Comparison of ENCODE assay signal across 19 cellular contexts in genomic region chr2:106890611-106891010, GRCh38. TPM values are rescaled to one million over a fixed set of nuclear protein-coding genes. Genes with fewer than 3 reads are reported as not detected.
A peak's percentile ranks its signal among the peaks of the same experiment; 100 is the strongest.
DNase-seq lines count a peak whose midpoint lies in the region; ATAC-seq and TF ChIP-seq lines count a peak whose summit lies in the region.
"Had no signal": no experiment of that assay in that cellular context is flagged by ENCODE, and none has a peak within 500 bp of the region (broad histone marks: within the 10 kb centered on the region; RNA-seq: fewer than 3 reads in every experiment).

No MANE protein-coding gene starts in this region.

- H3K23ac ChIP-seq in H9 (ENCODE audit: insufficient read length, low read depth, low read length): no peak overlapping the region

- H3K14ac ChIP-seq in H9 (ENCODE audit: insufficient read depth, low read length): no peak overlapping the region

- DNase-seq in GDM1 (lab: John Stamatoyannopoulos, UW) (peak; percentile 49), H9 (no peak), RPMI7951 (ENCODE audit: low read depth) (peak; percentile 58), transverse colon (no peak)
- no peak for DNase-seq in CD4-positive, alpha-beta memory T cell
- DNase-seq: Caco-2; CD4-positive, CD25-positive, alpha-beta regulatory T cell; DND-41; NCI-H1092 treated with DMSO at 0.1 percent for 48 hours; NCI-H146; NCI-H2029 treated with DMSO at 0.1 percent for 48 hours; NCI-H2171; NCI-H446; NCI-H526 had no signal

- no peak for TF ChIP-seq CTCF in H9 (conservative IDR thresholded peaks at IDR 0.05)
- no peak for TF ChIP-seq CTCF in transverse colon (IDR thresholded peaks at IDR 0.05)

- H2AK5ac ChIP-seq in H9 (ENCODE audit: insufficient read length, low read length): no peak overlapping the region

- H3K4me1 ChIP-seq in H9 (ENCODE audit: insufficient read depth, low read length): no peaks in the 10 kb centered on the region; the same call in 1 of the 2 replicates
- peaks cover 19% of the 10 kb centered on the region for H3K4me1 ChIP-seq in iPS-18a (ENCODE audit: control insufficient read depth, low read depth, low read length)
- H3K4me1 ChIP-seq in CD4-positive, alpha-beta memory T cell (ENCODE audit: insufficient read depth, low read length): no peaks in the 10 kb centered on the region
- H3K4me1 ChIP-seq in transverse colon: peaks cover 0 to 15% (median 7%) of the 10 kb centered on the region in 4 donors
- H3K4me1 ChIP-seq: HAP-1 had no signal

- H2AFZ ChIP-seq in H9 (ENCODE audit: low read length): no peak overlapping the region

- H3K27me3 ChIP-seq in H9 (ENCODE audit: insufficient read depth, low read length): no peaks in the 10 kb centered on the region; the same call in 1 of the 2 replicates
- peaks cover 14% of the 10 kb centered on the region for H3K27me3 ChIP-seq in iPS-18a (ENCODE audit: control insufficient read depth, insufficient read depth, low read length)
- H3K27me3 ChIP-seq in CD4-positive, alpha-beta memory T cell (ENCODE audit: insufficient read depth, low read length): peaks cover 3% of the 10 kb centered on the region
- peaks cover 35% of the 10 kb centered on the region for H3K27me3 ChIP-seq in transverse colon

- no peak for ATAC-seq in GM18520 (IDR thresholded peaks at IDR 0.05; ENCODE audit: unreplicated experiment)

- H2BK5ac ChIP-seq in H9 (ENCODE audit: insufficient read length, low read length): no peak overlapping the region

- POLR2A ChIA-PET in CD4-positive, alpha-beta memory T cell (lab: Charles Lee; ENCODE audit: partially characterized antibody): no interaction called here

- no peak overlapping the region for H3K56ac ChIP-seq in H9 (ENCODE audit: insufficient read length, low read depth, low read length)

- in situ Hi-C loops in transverse colon (cut with MboI; ENCODE audit: low pct_ligation_motif_present in 1 of 4, low pct_unique_long_range_greater_than_20kb in 1 of 4, low sequenced_read_pairs in 3 of 4): no loop called here

- no peak overlapping the region for H3K9ac ChIP-seq in H9 (ENCODE audit: extremely low read depth, insufficient read length, low read length)
- H3K9ac ChIP-seq in iPS-18a (ENCODE audit: low read length): no peak overlapping the region

- H4K8ac ChIP-seq in H9 (replicated peaks; ENCODE audit: insufficient read length, low read depth, low read length): no peak overlapping the region

- H3K27me3 Mint-ChIP-seq in H9 (ENCODE audit: low read depth): peaks cover 15% of the 10 kb centered on the region
- peaks cover 4 to 6% of the 10 kb centered on the region in 2 donors for H3K27me3 Mint-ChIP-seq in CD4-positive, alpha-beta memory T cell

- no peak overlapping the region for H3K18ac ChIP-seq in H9 (ENCODE audit: insufficient read length, low read depth, low read length)

- H2BK12ac ChIP-seq in H9 (ENCODE audit: insufficient read length, low read depth, low read length): no peak overlapping the region

- no peak overlapping the region for H2BK20ac ChIP-seq in H9 (ENCODE audit: low read depth, low read length, poor library complexity, severe bottlenecking)

- no peak overlapping the region for H2BK120ac ChIP-seq in H9 (ENCODE audit: low read depth, low read length, poor library complexity, severe bottlenecking)

- no peak overlapping the region for H3K4ac ChIP-seq in H9 (ENCODE audit: low read depth, low read length)

- H2BK15ac ChIP-seq in H9 (ENCODE audit: low read depth, low read length): no peak overlapping the region

- H4K20me1 ChIP-seq in H9 (ENCODE audit: control insufficient read depth, insufficient read depth, insufficient read length): no peaks in the 10 kb centered on the region

- no peaks in the 10 kb centered on the region for H3K36me3 ChIP-seq in iPS-18a (ENCODE audit: control insufficient read depth, low read depth, low read length)
- H3K36me3 ChIP-seq in CD4-positive, alpha-beta memory T cell (ENCODE audit: insufficient read depth, low read length): no peaks in the 10 kb centered on the region
- H3K36me3 ChIP-seq in transverse colon: no peaks in the 10 kb centered on the region
- H3K36me3 ChIP-seq: HAP-1 had no signal

- H3K9me3 ChIP-seq in H9 (ENCODE audit: control insufficient read depth, low read depth, low read length) (no peaks in the 10 kb centered on the region), iPS-18a (ENCODE audit: control insufficient read depth, low read depth, low read length) (no peaks in the 10 kb centered on the region), transverse colon (no peaks in the 10 kb centered on the region)
- no peaks in the 10 kb centered on the region for H3K9me3 ChIP-seq in CD4-positive, alpha-beta memory T cell (ENCODE audit: control insufficient read depth in 1 of 2, low read length in 2 of 2)
- H3K9me3 ChIP-seq: Caco-2, HAP-1 had no signal

- TF ChIP-seq EP300 in transverse colon (IDR thresholded peaks at IDR 0.05; ENCODE audit: low read depth): no peak

- no peak overlapping the region for H3K27ac Mint-ChIP-seq in H9
- H3K27ac Mint-ChIP-seq in CD4-positive, alpha-beta memory T cell: no peak overlapping the region
- H3K27ac Mint-ChIP-seq: CD4-positive, CD25-positive, alpha-beta regulatory T cell had no signal

- no peaks in the 10 kb centered on the region for H3K79me1 ChIP-seq in H9 (ENCODE audit: insufficient read depth, low read depth, low read length, poor library complexity, severe bottlenecking)

- H3K4me2 ChIP-seq in H9 (ENCODE audit: insufficient read depth, insufficient read length, low read length): peak overlapping the region; percentile 20

- no peak for TF ChIP-seq POLR2A in transverse colon (IDR thresholded peaks at IDR 0.05)

- peaks cover 15% of the 10 kb centered on the region for H3K23me2 ChIP-seq in H9 (ENCODE audit: insufficient read length, low read depth, low read length, poor library complexity, severe bottlenecking)

- peaks cover 4 to 6% of the 10 kb centered on the region in 2 experiments; a peak in 3 of 5 replicates for H3K9me3 Mint-ChIP-seq in H9
- peaks cover 0 to 9% (median 0%) of the 10 kb centered on the region in 8 donors for H3K9me3 Mint-ChIP-seq in CD4-positive, alpha-beta memory T cell

- no peak overlapping the region for H3T11ph ChIP-seq in H9 (ENCODE audit: low read length)

- H3K79me2 ChIP-seq in H9 (ENCODE audit: insufficient read depth, low read length): no peaks in the 10 kb centered on the region

- H3K27ac ChIP-seq in H9 (ENCODE audit: insufficient read length, low read depth, low read length) (no peak overlapping the region), iPS-18a (ENCODE audit: low read length) (no peak overlapping the region), transverse colon (no peak overlapping the region)
- no peak overlapping the region for H3K27ac ChIP-seq in CD4-positive, alpha-beta memory T cell (ENCODE audit: low read depth, low read length)

- CTCF ChIA-PET in CD4-positive, alpha-beta memory T cell (lab: Charles Lee; ENCODE audit: partially characterized antibody): no interaction called here

- peaks cover 28 to 30% of the 10 kb centered on the region in 2 experiments for H3K4me1 Mint-ChIP-seq in H9
- peaks cover 0 to 4% (median 1%) of the 10 kb centered on the region in 4 donors for H3K4me1 Mint-ChIP-seq in CD4-positive, alpha-beta memory T cell

- no CpG with 5 or more reads among the region's 4 CpGs for WGBS in H9 (ENCODE audit: extremely low coverage, insufficient read length, low lambda C conversion rate)
- 25 to 31% methylated on average over 4 of the region's 4 CpGs for WGBS in transverse colon (ENCODE audit: low coverage in 1 of 2), 2 donors

- H3K4me3 Mint-ChIP-seq in H9: peak overlapping the region in 1 of 2 experiments; percentile 30; a peak in 2 of 5 replicates
- no peak overlapping the region for H3K4me3 Mint-ChIP-seq in CD4-positive, alpha-beta memory T cell
- H3K4me3 Mint-ChIP-seq: CD4-positive, CD25-positive, alpha-beta regulatory T cell had no signal

- peak overlapping the region; percentile 16 for H3K4me3 ChIP-seq in iPS-18a (ENCODE audit: low read length)
- no peak overlapping the region for H3K4me3 ChIP-seq in CD4-positive, alpha-beta memory T cell (ENCODE audit: low read length in 2 of 2)
- H3K4me3 ChIP-seq in transverse colon: no peak overlapping the region
- H3K4me3 ChIP-seq: HAP-1 had no signal

- peaks cover 0 to 10% (median 9%) of the 10 kb centered on the region in 3 experiments; a peak in 4 of 7 replicates for H3K36me3 Mint-ChIP-seq in H9 (ENCODE audit: insufficient read depth in 1 of 3, low read depth in 3 of 3)
- peaks cover 0 to 2% of the 10 kb centered on the region in 2 donors for H3K36me3 Mint-ChIP-seq in CD4-positive, alpha-beta memory T cell
- H3K36me3 Mint-ChIP-seq: CD4-positive, CD25-positive, alpha-beta regulatory T cell had no signal

- no peak overlapping the region for H4K91ac ChIP-seq in H9 (ENCODE audit: insufficient read length, low read depth, low read length)

- intact Hi-C loops in CD4-positive, alpha-beta memory T cell (cut with micrococcal nuclease): no loop called here
- intact Hi-C loops in transverse colon (cut with DNase I; ENCODE audit: low total_unique reads): no loop called here

- H4K5ac ChIP-seq in H9 (ENCODE audit: insufficient read length, low read depth, low read length): no peak overlapping the region

RNA-seq across cellular contexts. Expression of gene ST6GAL2, which starts 4.6 kb away (rescaled TPM):
- total RNA-seq in H9 (2021) (7.6 and 7.8 TPM in 2 replicates), transverse colon (1 to 10 TPM in 1 of 4 donors, under 1 TPM in 3; 0.16 to 2.0 (median 0.51) TPM)
- 28.6 and 34.7 TPM in 2 replicates for total RNA-seq in RPMI7951 (2014; rRNA removed; shearing (Covaris generic))
- not detected for total RNA-seq in CD4-positive, alpha-beta memory T cell
- polyA plus RNA-seq in CD4-positive, alpha-beta memory T cell: not detected
- total RNA-seq: Caco-2; T-helper 1 cell treated with Interleukin-12 subunit alpha and Interleukin-12 subunit beta and Interleukin-4 antibody, amounts not matched to agents 30 ng/mL and 1 ng/mL, for 36 hours had no signal
- polyA plus RNA-seq: BJ; CD4-positive, CD25-positive, alpha-beta regulatory T cell had no signal

Comparison
In these comparisons a context has a peak if more than half of its experiments do, and no peak if none do; other contexts are left out.
1. DNase-seq: peak in GDM1 (single experiment) and RPMI7951 (single experiment); none in H9 (single experiment), CD4-positive, alpha-beta memory T cell (0 of 5) and transverse colon (single experiment).